ENCODE assay signal across 8 cellular contexts in the genomic region with DNA sequence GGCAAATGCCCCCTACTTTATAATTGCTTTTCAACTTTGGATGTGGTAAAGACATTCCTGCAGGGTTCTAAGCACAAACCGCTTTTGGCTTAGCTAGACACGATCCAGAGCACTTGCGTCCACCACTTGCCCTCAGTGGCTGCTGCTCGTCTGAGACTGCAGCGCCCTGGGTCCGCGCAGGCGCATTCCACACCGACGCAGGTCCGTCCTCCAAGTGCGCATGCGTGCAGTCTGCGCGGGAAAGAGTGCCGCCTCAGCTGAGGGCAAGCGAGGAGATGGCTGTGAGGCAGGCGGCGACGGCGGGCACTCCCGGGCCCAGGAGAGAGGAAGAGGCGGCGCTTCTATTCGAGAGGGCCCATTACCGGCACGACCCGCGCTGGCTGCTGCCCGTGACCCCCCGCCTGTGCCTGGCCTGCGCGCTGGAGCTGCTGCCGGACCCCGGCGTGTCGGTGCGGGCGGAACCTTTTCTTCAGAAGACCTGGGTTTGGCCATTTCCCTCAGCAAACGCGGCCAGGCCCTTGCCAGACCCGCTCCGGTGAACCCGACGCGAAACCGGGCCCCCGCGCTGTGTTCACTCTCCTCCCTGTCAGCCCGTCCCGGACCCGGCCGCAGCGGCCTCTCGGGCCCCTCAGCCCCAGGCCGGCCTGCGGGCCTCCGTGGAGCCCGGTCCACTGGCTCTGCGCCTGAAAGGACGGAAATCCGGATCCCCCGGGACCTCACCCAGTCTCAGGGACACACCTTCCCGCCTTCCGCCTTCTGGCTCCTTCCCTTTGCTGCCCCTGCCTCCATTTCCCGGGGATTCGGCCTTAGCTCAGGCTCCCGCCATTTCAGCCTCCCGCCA. TPM values are rescaled to one million over a fixed set of nuclear protein-coding genes. Genes with fewer than 3 reads are reported as not detected.
A peak's percentile ranks its signal among the peaks of the same experiment; 100 is the strongest.
DNase-seq lines count a peak whose midpoint lies in the region; ATAC-seq and TF ChIP-seq lines count a peak whose summit lies in the region.

A gene with protein sequence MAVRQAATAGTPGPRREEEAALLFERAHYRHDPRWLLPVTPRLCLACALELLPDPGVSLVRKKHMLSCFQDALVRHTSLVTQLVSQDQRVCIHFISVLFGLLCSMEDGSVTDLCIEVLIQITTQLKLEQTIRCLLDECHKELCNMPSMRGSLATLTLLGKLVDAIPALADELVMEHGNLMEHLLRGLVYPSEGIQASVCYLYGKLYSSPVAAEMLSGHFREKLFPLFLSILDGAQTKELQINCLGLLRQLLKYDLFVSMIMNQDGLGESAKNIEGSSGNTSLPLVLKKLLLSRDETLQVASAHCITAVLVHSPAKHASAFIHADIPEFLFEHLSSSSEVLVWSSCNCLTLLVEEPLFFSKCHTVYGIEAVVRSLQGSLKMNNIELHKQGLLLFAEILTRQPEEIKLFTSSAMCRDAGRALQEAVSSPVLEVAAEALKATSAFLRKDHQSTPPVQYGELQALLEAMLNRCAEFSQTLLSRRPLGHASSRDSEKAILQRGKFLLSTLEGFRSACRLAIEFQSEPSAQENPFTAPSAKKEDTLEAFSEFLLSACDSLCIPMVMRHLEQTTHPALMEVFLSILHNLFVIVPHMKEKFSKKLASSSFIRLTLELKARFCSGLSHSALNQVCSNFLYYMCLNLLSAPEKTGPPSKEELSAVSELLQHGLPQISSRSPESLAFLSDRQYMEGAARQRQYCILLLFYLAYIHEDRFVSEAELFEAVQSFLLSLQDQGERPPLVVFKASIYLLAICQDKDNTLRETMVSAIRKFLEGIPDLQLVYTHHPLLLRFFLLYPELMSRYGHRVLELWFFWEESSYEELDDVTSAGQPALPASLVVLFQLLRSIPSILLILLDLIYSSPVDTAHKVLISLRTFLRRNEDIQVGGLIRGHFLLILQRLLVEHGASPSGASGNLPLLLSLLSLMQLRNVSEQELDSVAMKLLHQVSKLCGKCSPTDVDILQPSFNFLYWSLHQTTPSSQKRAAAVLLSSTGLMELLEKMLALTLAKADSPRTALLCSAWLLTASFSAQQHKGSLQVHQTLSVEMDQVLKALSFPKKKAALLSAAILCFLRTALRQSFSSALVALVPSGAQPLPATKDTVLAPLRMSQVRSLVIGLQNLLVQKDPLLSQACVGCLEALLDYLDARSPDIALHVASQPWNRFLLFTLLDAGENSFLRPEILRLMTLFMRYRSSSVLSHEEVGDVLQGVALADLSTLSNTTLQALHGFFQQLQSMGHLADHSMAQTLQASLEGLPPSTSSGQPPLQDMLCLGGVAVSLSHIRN (plus strand): TSS at position 240 of the 841 bp plus-strand sequence. CDS start 36 bp downstream, at position 276.

- no peak within 1 kb of the TSS for H3K9ac ChIP-seq in parathyroid adenoma

- H3K27ac ChIP-seq in parathyroid adenoma: no peak within 1 kb of the TSS
- H3K27ac ChIP-seq in testis: peak within 1 kb of the TSS; percentile 41 to 50

- peak; percentile 43 for DNase-seq in LHCN-M2 (ENCODE audit: low read depth)
- peak; percentile 89 to 91 for DNase-seq in activated T-cell treated with anti-CD3 and anti-CD28 coated beads, Interleukin-2, amount 50 U/mL, for 72 hours
- DNase-seq in fibroblast of the conjunctiva (ENCODE audit: low read depth): peak; percentile 45
- peak; percentile 87 for DNase-seq in testis

- peak within 1 kb of the TSS; percentile 48 for H3K27ac Mint-ChIP-seq in activated T-cell treated with anti-CD3 and anti-CD28 coated beads, Interleukin-2, amount 50 U/mL, for 72 hours

- intact Hi-C loops in testis (cut with DNase I; ENCODE audit: low total_unique reads): loop anchor here (5.0 kb wide), 1 partner anchor 243 kb away; no protein-coding TSS in a partner anchor

- H3K4me3 ChIP-seq in parathyroid adenoma (ENCODE audit: low read depth, low read length) (no peak within 1 kb of the TSS), testis (peak within 1 kb of the TSS; percentile 47 to 59)

- H3K4me1 ChIP-seq in parathyroid adenoma (no peaks in the 10 kb centered on the region), testis (peaks cover 8% of the 10 kb centered on the region)

- H3K36me3 Mint-ChIP-seq in activated T-cell treated with anti-CD3 and anti-CD28 coated beads, Interleukin-2, amount 50 U/mL, for 72 hours (ENCODE audit: insufficient read depth in 2 of 2): no peaks in the 10 kb centered on the region

- peaks cover 14% of the 10 kb centered on the region for H3K4me1 Mint-ChIP-seq in activated T-cell treated with anti-CD3 and anti-CD28 coated beads, Interleukin-2, amount 50 U/mL, for 72 hours (ENCODE audit: low read depth)

- H2AFZ ChIP-seq in parathyroid adenoma: peak within 1 kb of the TSS; percentile 64

- no peaks in the 10 kb centered on the region for H3K9me3 Mint-ChIP-seq in activated T-cell treated with anti-CD3 and anti-CD28 coated beads, Interleukin-2, amount 50 U/mL, for 72 hours

- 37 to 46% methylated on average over 55 to 67 of the region's 69 CpGs for WGBS in testis, 2 donors

- TF ChIP-seq CTCF in parathyroid adenoma (IDR thresholded peaks at IDR 0.05) (no peak), testis (IDR thresholded peaks at IDR 0.05) (no peak)

- H3K27me3 ChIP-seq in parathyroid adenoma (ENCODE audit: control insufficient read depth, insufficient read depth, low read length): no peaks in the 10 kb centered on the region
- H3K27me3 ChIP-seq in testis: no peaks in the 10 kb centered on the region

- peak within 1 kb of the TSS; percentile 65 for H3K4me2 ChIP-seq in parathyroid adenoma (ENCODE audit: low read length)

- H3K79me2 ChIP-seq in parathyroid adenoma: no peaks in the 10 kb centered on the region

- H3K4me3 Mint-ChIP-seq in activated T-cell treated with anti-CD3 and anti-CD28 coated beads, Interleukin-2, amount 50 U/mL, for 72 hours: peak within 1 kb of the TSS; percentile 58 to 61

- TF ChIP-seq POLR2A in testis (IDR thresholded peaks at IDR 0.05): no peak

- ATAC-seq in activated T-cell treated with anti-CD3 and anti-CD28 coated beads, Interleukin-2, amount 50 U/mL, for 72 hours (replicated peaks in 1 of 2): peak; percentile 80 to 81
- ATAC-seq in HG02938 (IDR thresholded peaks at IDR 0.05; ENCODE audit: unreplicated experiment): no peak
- no peak for ATAC-seq in HG03469 (IDR thresholded peaks at IDR 0.05; ENCODE audit: unreplicated experiment)
- ATAC-seq in GM21576 (IDR thresholded peaks at IDR 0.05; ENCODE audit: unreplicated experiment): no peak

- no peaks in the 10 kb centered on the region for H3K27me3 Mint-ChIP-seq in activated T-cell treated with anti-CD3 and anti-CD28 coated beads, Interleukin-2, amount 50 U/mL, for 72 hours (ENCODE audit: low read depth)

- H3K36me3 ChIP-seq in parathyroid adenoma (ENCODE audit: control insufficient read depth, insufficient read depth, low read length): no peaks in the 10 kb centered on the region
- no peaks in the 10 kb centered on the region for H3K36me3 ChIP-seq in testis (ENCODE audit: low read depth, missing control alignments)

- H3K9me3 ChIP-seq in parathyroid adenoma (ENCODE audit: control insufficient read depth, low read length) (no peaks in the 10 kb centered on the region), testis (no peaks in the 10 kb centered on the region)

RNA-seq across cellular contexts. Expression of the gene that starts here (rescaled TPM):
- total RNA-seq in LHCN-M2 (2014; rRNA removed) (not detected in 2 replicates), testis (100 to 1,000 TPM in 1 of 2 donors, 10 to 100 TPM in 1; 47.6 to 103 TPM)
- 0.07 TPM for polyA plus RNA-seq in LHCN-M2 (2012)
- total RNA-seq in activated T-cell treated with anti-CD3 and anti-CD28 coated beads, Interleukin-2, amount 50 U/mL, for 72 hours: 10 to 100 TPM; 72.3 to 73.0 TPM
- 43.5 TPM for polyA plus RNA-seq in testis (ENCODE audit: insufficient read depth, low read depth, low replicate concordance)

Comparison
In these comparisons a context has a peak if more than half of its experiments do, and no peak if none do; other contexts are left out.
1. RNA of the gene that starts here (total RNA-seq): 47.6 to 103 TPM in testis and 72.3 to 73.0 TPM in activated T-cell treated with anti-CD3 and anti-CD28 coated beads, Interleukin-2, amount 50 U/mL, for 72 hours; not detected in LHCN-M2; every median in the first group is over 10 times any median in the second.
2. Peak in DNase-seq in LHCN-M2; RNA of the gene not detected or under 1 TPM.
3. ATAC-seq: peak in activated T-cell treated with anti-CD3 and anti-CD28 coated beads, Interleukin-2, amount 50 U/mL, for 72 hours (2 of 2); none in HG02938 (single experiment), HG03469 (single experiment) and GM21576 (single experiment).
4. Peak in every context shown above with its lines, with median percentiles within 50 percentile points of each other: DNase-seq.